ENCODE assay signal across 8 cellular contexts in the genomic region with DNA sequence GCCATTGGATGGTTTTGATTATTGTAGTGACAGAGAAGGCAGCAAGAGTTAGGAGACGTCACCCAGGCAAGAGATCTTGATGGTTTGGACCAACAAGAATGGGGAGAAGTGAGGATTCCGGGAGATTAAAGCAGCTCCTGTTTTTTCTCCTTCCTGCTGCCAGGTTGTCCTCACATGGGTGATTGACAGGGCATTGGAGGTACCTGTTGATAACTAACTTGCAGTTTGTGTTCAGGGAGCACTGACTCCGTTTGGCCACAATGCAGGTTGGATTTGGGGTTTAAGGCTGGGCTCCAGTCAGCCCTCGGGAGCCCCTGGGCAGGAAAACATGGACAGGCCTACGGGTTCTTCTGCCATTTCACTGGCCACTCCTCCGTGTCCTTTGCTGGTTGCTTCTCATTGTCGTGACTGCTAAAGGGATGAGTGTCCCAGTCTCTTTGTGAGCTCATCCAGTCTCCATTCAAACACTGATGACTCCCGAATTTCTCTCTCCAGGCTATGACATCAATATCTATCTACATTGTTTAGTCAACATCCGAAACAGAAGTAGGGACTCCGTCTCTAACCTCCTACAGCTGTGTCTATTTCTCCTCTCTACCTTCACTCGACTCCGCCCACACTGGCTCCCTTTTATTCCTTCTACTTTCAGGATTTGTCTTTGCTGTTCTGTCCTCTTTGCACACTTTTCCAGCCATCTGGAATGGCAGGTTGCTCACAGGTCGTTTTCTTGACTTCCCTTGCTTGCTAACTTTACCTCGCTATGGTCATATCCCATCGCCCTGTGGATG. TPM values are rescaled to one million over a fixed set of nuclear protein-coding genes. Genes with fewer than 3 reads are reported as not detected.
DNase-seq lines count a peak whose midpoint lies in the region; ATAC-seq, FAIRE-seq and TF ChIP-seq lines count a peak whose summit lies in the region.

No MANE protein-coding gene starts in this region.

- H3K36me3 ChIP-seq in GM12878 (ENCODE audit: control insufficient read depth in 2 of 2, insufficient read depth in 2 of 2, low read length in 1 of 2), result no peaks in the 10 kb centered on the region; a peak in 1 of 4 replicates
- peaks cover 5% of the 10 kb centered on the region for H3K36me3 ChIP-seq in mesendoderm (ENCODE audit: control insufficient read depth, insufficient read depth, low read length)

- H3K27ac ChIP-seq in 22Rv1, result peak overlapping the region; percentile 96
- H3K27ac ChIP-seq in GM12878 (ENCODE audit: control insufficient read depth, insufficient read depth), result no peak overlapping the region
- no peak overlapping the region for H3K27ac ChIP-seq in mesendoderm (ENCODE audit: low read depth, low read length)

- H3K9me3 ChIP-seq in GM12878 (replicated peaks; ENCODE audit: control insufficient read depth, insufficient read depth, low read length), result peaks cover 5% of the 10 kb centered on the region; the same call in 2 of the 3 replicates

- no peak overlapping the region for H3K9ac ChIP-seq in GM12878 (ENCODE audit: control insufficient read depth, insufficient read depth, low read length)
- H3K9ac ChIP-seq in mesendoderm (ENCODE audit: low read length), result peak overlapping the region; percentile 78

- DNase-seq in HT-29 (ENCODE audit: low spot score) (peak; percentile 28), GM12878 (ENCODE audit: low read depth, low spot score) (no peak), mesendoderm (no peak), ureter (ENCODE audit: low spot score) (no peak), nucleus accumbens (lab: John Stamatoyannopoulos, UW) (no peak), frontal cortex (ENCODE audit: low spot score in 2 of 2) (no peak)

- no peak overlapping the region for H3K4me2 ChIP-seq in GM12878 (ENCODE audit: control insufficient read depth, insufficient read depth)
- peak overlapping the region; percentile 81 for H3K4me2 ChIP-seq in mesendoderm (ENCODE audit: low read length)

- no peak overlapping the region for H2AFZ ChIP-seq in GM12878 (ENCODE audit: control insufficient read depth, low read depth, low read length)

- TF ChIP-seq EP300 in GM12878 (IDR thresholded peaks at IDR 0.05; ENCODE audit: borderline replicate concordance in 1 of 2, control insufficient read depth in 1 of 2, low read depth in 2 of 2, low read length in 2 of 2), result no peak

- intact Hi-C loops in GM12878 (cut with micrococcal nuclease; ENCODE audit: unreplicated experiment), result loop anchor here (2.0 kb wide), 2 partner anchors 27 to 37 kb away; a partner anchor contains a TSS

- no peak overlapping the region for H4K5ac ChIP-seq in mesendoderm (ENCODE audit: low read length)

- no peak overlapping the region for H2AK5ac ChIP-seq in mesendoderm (ENCODE audit: low read length)

- no peak overlapping the region for H2BK120ac ChIP-seq in mesendoderm (ENCODE audit: low read depth, low read length)

- peak overlapping the region; percentile 88 for H3K56ac ChIP-seq in mesendoderm (ENCODE audit: low read length)

- WGBS in GM12878 (ENCODE audit: insufficient coverage, insufficient replicate concordance, low lambda C conversion rate, missing lambda C conversion rate), result 70% methylated on average over 15 of the region's 15 CpGs
- WGBS in mesendoderm (ENCODE audit: extremely low coverage, insufficient coverage, low lambda C conversion rate), result no CpG with 5 or more reads among the region's 15 CpGs

- TF ChIP-seq CTCF in 22Rv1 (IDR thresholded peaks at IDR 0.05) (no peak), GM12878 (IDR thresholded peaks at IDR 0.05 in 2 of 3, conservative IDR thresholded peaks at IDR 0.05 in 1 of 3; ENCODE audit: control insufficient read depth in 2 of 3, extremely low read depth in 1 of 3, insufficient read depth in 1 of 3, low read depth in 3 of 3, low read length in 3 of 3) (no peak)

- no peak for TF ChIP-seq POLR2A in GM12878 (IDR thresholded peaks at IDR 0.05; ENCODE audit: low read depth, low read length)

- H4K20me1 ChIP-seq in GM12878 (ENCODE audit: control insufficient read depth, insufficient read depth), result no peaks in the 10 kb centered on the region

- H2BK15ac ChIP-seq in mesendoderm (replicated peaks; ENCODE audit: low read depth), result no peak overlapping the region

- no peak for ATAC-seq in GM12878
- ATAC-seq in GM19328 (IDR thresholded peaks at IDR 0.05; ENCODE audit: unreplicated experiment), result no peak

- RAD21 ChIA-PET in GM12878 (lab: Charles Lee; ENCODE audit: unreplicated experiment), result interaction anchor here (0.9 to 1.6 kb wide), 5 partner anchors 14 to 40 kb away, joined by 3 to 9 read pairs (median 4); a partner anchor contains a TSS

- SMC1A ChIA-PET in GM12878 (lab: Charles Lee; ENCODE audit: uncharacterized antibody, unreplicated experiment), result interaction anchor here (1.6 to 1.8 kb wide), 2 partner anchors 19 to 30 kb away, joined by 4 to 5 read pairs; no protein-coding TSS in a partner anchor

- in situ Hi-C loops in GM12878 (cut with MboI), result no loop called here

- H3K79me1 ChIP-seq in mesendoderm (ENCODE audit: low read length), result peaks cover 23% of the 10 kb centered on the region

- peak; percentile 18 for FAIRE-seq in GM12878 (lab: Jason Lieb, UNC)
- no peak for FAIRE-seq in frontal cortex (lab: Jason Lieb, UNC)

- no peak overlapping the region for H3K4ac ChIP-seq in mesendoderm (ENCODE audit: low read depth, low read length)

- H3K27me3 ChIP-seq in GM12878 (replicated peaks in 1 of 2; ENCODE audit: control insufficient read depth in 2 of 2, insufficient read depth in 2 of 2, low read length in 1 of 2) (no peaks in the 10 kb centered on the region), mesendoderm (ENCODE audit: insufficient read depth, low read length, poor library complexity) (no peaks in the 10 kb centered on the region)

- peaks cover 30% of the 10 kb centered on the region for H3K4me1 ChIP-seq in GM12878 (ENCODE audit: control insufficient read depth, insufficient read depth, low read length)
- peaks cover 8% of the 10 kb centered on the region for H3K4me1 ChIP-seq in mesendoderm (ENCODE audit: control insufficient read depth, low read depth, low read length)

- no peak overlapping the region for H4K8ac ChIP-seq in mesendoderm (ENCODE audit: low read depth, low read length)

- no peak overlapping the region for H2BK5ac ChIP-seq in mesendoderm (ENCODE audit: low read length)

- H3K4me3 ChIP-seq in GM12878 (0 out of 2 replicates have a peak overlapping the region, but pooled peaks have one; percentile 71), mesendoderm (ENCODE audit: low read length) (peak overlapping the region; percentile 61)

- H3K79me2 ChIP-seq in GM12878 (ENCODE audit: control insufficient read depth, insufficient read depth, low read length) (peaks cover 6% of the 10 kb centered on the region), mesendoderm (ENCODE audit: control insufficient read depth, insufficient read depth, low read length) (peaks cover 23% of the 10 kb centered on the region)

- TF ChIP-seq RAD21 in GM12878 (IDR thresholded peaks at IDR 0.05; ENCODE audit: insufficient read depth, low read depth, low read length), result no peak

- no peak overlapping the region for H3K23ac ChIP-seq in mesendoderm (ENCODE audit: low read length)

- CTCF ChIA-PET in GM12878 (lab: Yijun Ruan, JAX), result interaction anchor here (1.1 to 2.1 kb wide), 4 partner anchors 13 to 171 kb away, joined by 3 to 6 read pairs (median 4); a partner anchor contains a TSS

- H3K18ac ChIP-seq in mesendoderm (ENCODE audit: low read length), result no peak overlapping the region

- no TSS peak for BruUV-seq in GM12878 (replicated peaks; lab: Mats Ljungman, UMichigan)

- POLR2A ChIA-PET in GM12878 (lab: Charles Lee), result interaction anchor here (0.7 to 2.7 kb wide), 10 partner anchors 17 to 209 kb away, joined by 3 to 25 read pairs (median 7); a partner anchor contains a TSS

RNA-seq across cellular contexts. Expression of a gene that starts 1.3 kb away (rescaled TPM):
- total RNA-seq in HT-29 (2014; rRNA removed; shearing (Covaris generic)), result 188 and 218 TPM in 2 replicates
- 58.2 and 66.1 TPM in 2 replicates for total RNA-seq in GM12878 (2013; cell fraction: nucleolus; rRNA removed)
- total RNA-seq in GM12878 (2014; rRNA removed) (28.7 and 36.6 TPM in 2 replicates), GM12878 (2014; rRNA removed; fragmentation: Illumina TruSeq; extraction: Trizol) (17.8 and 18.1 TPM in 2 replicates), GM12878 (2021) (76.7 and 83.5 TPM in 2 replicates), ureter (105 TPM), frontal cortex (109 TPM)
- polyA plus RNA-seq in GM12878 (2011; ENCODE audit: low read depth), result 30.2 TPM
- polyA plus RNA-seq in GM12878 (2011; rRNA removed) (13.2 and 23.4 TPM in 2 replicates), GM12878 (2014; fragmentation: Illumina TruSeq; extraction: Trizol) (3.6 and 21.2 TPM in 2 replicates), GM12878 (2014; fragmentation: Nextera tagmentation; extraction: Ambion mirVana) (10 to 100 TPM in 1 of 2 experiments, 1 to 10 TPM in 1; 3.2 to 10.6 TPM), GM12878 (2014; rRNA removed) (38.1 and 41.5 TPM in 2 replicates), GM12878 (2016; fragmentation: Nextera tagmentation; extraction: Ambion mirVana) (10 to 100 TPM; 14.8 to 45.0 TPM)
- polyA plus RNA-seq in GM12878 (2011; cell fraction: cytosol; rRNA removed), result 27.6 and 37.3 TPM in 2 replicates
- polyA plus RNA-seq in GM12878 (2011; cell fraction: nucleus; rRNA removed), result 211 and 220 TPM in 2 replicates
- polyA plus RNA-seq in GM12878 (2012), result 65.8 and 71.6 TPM in 2 replicates
- 23.6 and 59.2 TPM in 2 replicates for polyA minus RNA-seq in GM12878 (2011; rRNA and poly(A)+ RNA removed)
- polyA minus RNA-seq in GM12878 (2011; cell fraction: cytosol; rRNA and poly(A)+ RNA removed), result 23.4 and 35.5 TPM in 2 replicates
- 46.5 and 68.3 TPM in 2 replicates for polyA minus RNA-seq in GM12878 (2011; cell fraction: nucleus; rRNA and poly(A)+ RNA removed)
- 156 TPM for polyA plus RNA-seq in mesendoderm (2013, experiment 1 of 2)
- 150 TPM for polyA plus RNA-seq in mesendoderm (2013, experiment 2 of 2)

RNA-seq across cellular contexts. Expression of a gene that starts 17.7 kb away (rescaled TPM):
- 215 and 243 TPM in 2 replicates for total RNA-seq in HT-29 (2014; rRNA removed; shearing (Covaris generic))
- total RNA-seq in GM12878 (2013; cell fraction: nucleolus; rRNA removed), result 72.0 and 74.7 TPM in 2 replicates
- total RNA-seq in GM12878 (2014; rRNA removed) (42.3 and 55.5 TPM in 2 replicates), GM12878 (2014; rRNA removed; fragmentation: Illumina TruSeq; extraction: Trizol) (19.3 and 20.2 TPM in 2 replicates), GM12878 (2021) (61.4 and 82.3 TPM in 2 replicates), ureter (122 TPM), frontal cortex (23.2 TPM)
- 13.5 TPM for polyA plus RNA-seq in GM12878 (2011; ENCODE audit: low read depth)
- polyA plus RNA-seq in GM12878 (2011; rRNA removed) (9.2 and 14.6 TPM in 2 replicates), GM12878 (2014; fragmentation: Illumina TruSeq; extraction: Trizol) (15.1 and 20.3 TPM in 2 replicates), GM12878 (2014; fragmentation: Nextera tagmentation; extraction: Ambion mirVana) (1 to 10 TPM; 2.9 to 4.0 TPM), GM12878 (2014; rRNA removed) (73.5 and 77.2 TPM in 2 replicates), GM12878 (2016; fragmentation: Nextera tagmentation; extraction: Ambion mirVana) (10 to 100 TPM; 46.2 to 47.4 TPM)
- polyA plus RNA-seq in GM12878 (2011; cell fraction: cytosol; rRNA removed), result 12.5 and 23.5 TPM in 2 replicates
- 123 and 193 TPM in 2 replicates for polyA plus RNA-seq in GM12878 (2011; cell fraction: nucleus; rRNA removed)
- 31.3 and 48.0 TPM in 2 replicates for polyA plus RNA-seq in GM12878 (2012)
- polyA minus RNA-seq in GM12878 (2011; rRNA and poly(A)+ RNA removed), result 9.7 and 14.6 TPM in 2 replicates
- 9.6 and 16.8 TPM in 2 replicates for polyA minus RNA-seq in GM12878 (2011; cell fraction: cytosol; rRNA and poly(A)+ RNA removed)
- polyA minus RNA-seq in GM12878 (2011; cell fraction: nucleus; rRNA and poly(A)+ RNA removed), result 27.8 and 56.3 TPM in 2 replicates
- polyA plus RNA-seq in mesendoderm (2013, experiment 1 of 2), result 44.3 TPM
- polyA plus RNA-seq in mesendoderm (2013, experiment 2 of 2), result 43.9 TPM

RNA-seq across cellular contexts. Expression of a gene that starts 27.5 kb away (rescaled TPM):
- 89.9 and 96.4 TPM in 2 replicates for total RNA-seq in HT-29 (2014; rRNA removed; shearing (Covaris generic))
- 16.5 and 17.4 TPM in 2 replicates for total RNA-seq in GM12878 (2013; cell fraction: nucleolus; rRNA removed)
- total RNA-seq in GM12878 (2014; rRNA removed), result 7.7 and 9.3 TPM in 2 replicates
- 3.8 and 5.1 TPM in 2 replicates for total RNA-seq in GM12878 (2014; rRNA removed; fragmentation: Illumina TruSeq; extraction: Trizol)
- 20.9 and 21.4 TPM in 2 replicates for total RNA-seq in GM12878 (2021)
- polyA plus RNA-seq in GM12878 (2011; ENCODE audit: low read depth), result 3.8 TPM
- polyA plus RNA-seq in GM12878 (2011; rRNA removed), result 7.2 and 13.1 TPM in 2 replicates
- polyA plus RNA-seq in GM12878 (2011; cell fraction: cytosol; rRNA removed), result 19.6 and 24.1 TPM in 2 replicates
- 62.1 and 64.3 TPM in 2 replicates for polyA plus RNA-seq in GM12878 (2011; cell fraction: nucleus; rRNA removed)
- 16.2 and 17.4 TPM in 2 replicates for polyA plus RNA-seq in GM12878 (2012)
- polyA plus RNA-seq in GM12878 (2014; fragmentation: Illumina TruSeq; extraction: Trizol), result 9.4 and 11.6 TPM in 2 replicates
- 1 to 10 TPM in 1 of 2 experiments, under 1 TPM in 1; 0.43 to 1.2 TPM for polyA plus RNA-seq in GM12878 (2014; fragmentation: Nextera tagmentation; extraction: Ambion mirVana)
- 23.0 and 24.5 TPM in 2 replicates for polyA plus RNA-seq in GM12878 (2014; rRNA removed)
- polyA plus RNA-seq in GM12878 (2016; fragmentation: Nextera tagmentation; extraction: Ambion mirVana), result 10 to 100 TPM; 13.4 to 15.4 TPM
- 6.1 and 9.8 TPM in 2 replicates for polyA minus RNA-seq in GM12878 (2011; rRNA and poly(A)+ RNA removed)
- 5.3 and 5.8 TPM in 2 replicates for polyA minus RNA-seq in GM12878 (2011; cell fraction: cytosol; rRNA and poly(A)+ RNA removed)
- 14.9 and 24.9 TPM in 2 replicates for polyA minus RNA-seq in GM12878 (2011; cell fraction: nucleus; rRNA and poly(A)+ RNA removed)
- polyA plus RNA-seq in mesendoderm (2013, experiment 1 of 2), result 74.2 TPM
- 73.3 TPM for polyA plus RNA-seq in mesendoderm (2013, experiment 2 of 2)
- total RNA-seq in ureter, result 32.8 TPM
- 4.1 TPM for total RNA-seq in frontal cortex

RNA-seq across cellular contexts. Expression of a gene that starts 27.9 kb away (rescaled TPM):
- 34.5 and 38.4 TPM in 2 replicates for total RNA-seq in HT-29 (2014; rRNA removed; shearing (Covaris generic))
- 24.8 and 29.4 TPM in 2 replicates for total RNA-seq in GM12878 (2013; cell fraction: nucleolus; rRNA removed)
- total RNA-seq in GM12878 (2014; rRNA removed) (3.5 and 3.6 TPM in 2 replicates), GM12878 (2014; rRNA removed; fragmentation: Illumina TruSeq; extraction: Trizol) (3.1 and 3.2 TPM in 2 replicates), GM12878 (2021) (20.4 and 20.9 TPM in 2 replicates), ureter (30.4 TPM), frontal cortex (5.7 TPM)
- 36.4 TPM for polyA plus RNA-seq in GM12878 (2011; ENCODE audit: low read depth)
- polyA plus RNA-seq in GM12878 (2011; rRNA removed) (11.7 and 18.9 TPM in 2 replicates), GM12878 (2014; fragmentation: Illumina TruSeq; extraction: Trizol) (8.6 and 10.9 TPM in 2 replicates), GM12878 (2014; fragmentation: Nextera tagmentation; extraction: Ambion mirVana) (under 1 TPM; 0.42 to 0.52 TPM), GM12878 (2014; rRNA removed) (17.4 and 22.3 TPM in 2 replicates), GM12878 (2016; fragmentation: Nextera tagmentation; extraction: Ambion mirVana) (10 to 100 TPM; 11.5 to 13.2 TPM)
- polyA plus RNA-seq in GM12878 (2011; cell fraction: cytosol; rRNA removed), result 21.8 and 25.4 TPM in 2 replicates
- polyA plus RNA-seq in GM12878 (2011; cell fraction: nucleus; rRNA removed), result 93.9 and 98.8 TPM in 2 replicates
- polyA plus RNA-seq in GM12878 (2012), result 45.9 and 50.1 TPM in 2 replicates
- 11.3 and 21.0 TPM in 2 replicates for polyA minus RNA-seq in GM12878 (2011; rRNA and poly(A)+ RNA removed)
- polyA minus RNA-seq in GM12878 (2011; cell fraction: cytosol; rRNA and poly(A)+ RNA removed), result 9.3 and 10.2 TPM in 2 replicates
- polyA minus RNA-seq in GM12878 (2011; cell fraction: nucleus; rRNA and poly(A)+ RNA removed), result 18.5 and 22.0 TPM in 2 replicates
- polyA plus RNA-seq in mesendoderm (2013, experiment 1 of 2), result 29.3 TPM
- polyA plus RNA-seq in mesendoderm (2013, experiment 2 of 2), result 28.2 TPM

RNA-seq across cellular contexts. Expression of a gene that starts 31.5 kb away (rescaled TPM):
- total RNA-seq in HT-29 (2014; rRNA removed; shearing (Covaris generic)), result 88.3 and 91.9 TPM in 2 replicates
- total RNA-seq in GM12878 (2013; cell fraction: nucleolus; rRNA removed), result 48.8 and 55.5 TPM in 2 replicates
- 12.8 and 15.6 TPM in 2 replicates for total RNA-seq in GM12878 (2014; rRNA removed)
- 8.0 and 8.2 TPM in 2 replicates for total RNA-seq in GM12878 (2014; rRNA removed; fragmentation: Illumina TruSeq; extraction: Trizol)
- total RNA-seq in GM12878 (2021), result 49.5 and 53.9 TPM in 2 replicates
- 23.8 TPM for polyA plus RNA-seq in GM12878 (2011; ENCODE audit: low read depth)
- polyA plus RNA-seq in GM12878 (2011; rRNA removed), result 12.6 and 15.5 TPM in 2 replicates
- polyA plus RNA-seq in GM12878 (2011; cell fraction: cytosol; rRNA removed), result 14.4 and 17.5 TPM in 2 replicates
- 104 and 107 TPM in 2 replicates for polyA plus RNA-seq in GM12878 (2011; cell fraction: nucleus; rRNA removed)
- polyA plus RNA-seq in GM12878 (2012), result 37.8 and 50.2 TPM in 2 replicates
- polyA plus RNA-seq in GM12878 (2014; fragmentation: Illumina TruSeq; extraction: Trizol), result 14.3 and 32.4 TPM in 2 replicates
- polyA plus RNA-seq in GM12878 (2014; fragmentation: Nextera tagmentation; extraction: Ambion mirVana), result 1 to 10 TPM; 3.5 to 5.2 TPM
- polyA plus RNA-seq in GM12878 (2014; rRNA removed), result 24.5 and 34.4 TPM in 2 replicates
- 10 to 100 TPM; 18.7 to 20.7 TPM for polyA plus RNA-seq in GM12878 (2016; fragmentation: Nextera tagmentation; extraction: Ambion mirVana)
- 27.4 and 44.8 TPM in 2 replicates for polyA minus RNA-seq in GM12878 (2011; rRNA and poly(A)+ RNA removed)
- polyA minus RNA-seq in GM12878 (2011; cell fraction: cytosol; rRNA and poly(A)+ RNA removed), result 18.2 and 19.9 TPM in 2 replicates
- polyA minus RNA-seq in GM12878 (2011; cell fraction: nucleus; rRNA and poly(A)+ RNA removed), result 28.3 and 50.0 TPM in 2 replicates
- polyA plus RNA-seq in mesendoderm (2013, experiment 1 of 2), result 42.3 TPM
- polyA plus RNA-seq in mesendoderm (2013, experiment 2 of 2), result 43.2 TPM
- 42.2 TPM for total RNA-seq in ureter
- total RNA-seq in frontal cortex, result 14.3 TPM
